9 cellular contexts compared by ENCODE assay signal in the genomic region with DNA sequence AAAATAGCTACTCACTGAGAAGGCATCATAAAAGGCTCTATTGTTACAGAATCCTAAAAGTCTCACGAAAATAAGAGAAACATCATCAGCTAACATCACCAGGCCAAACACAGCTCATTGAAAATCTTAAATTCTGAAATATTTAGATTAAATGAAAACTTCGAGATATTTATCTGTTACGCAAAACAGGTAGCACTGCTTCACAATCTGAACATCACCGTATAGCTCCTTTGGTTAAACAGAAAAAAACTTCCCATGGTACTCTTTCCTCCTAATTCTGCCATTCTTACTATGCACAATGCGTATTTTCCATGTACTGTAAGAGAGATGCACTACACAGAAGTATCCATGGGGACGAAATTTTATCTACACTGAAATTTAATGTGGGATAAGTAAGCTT. TPM values are rescaled to one million over a fixed set of nuclear protein-coding genes. Genes with fewer than 3 reads are reported as not detected.
DNase-seq lines count a peak whose midpoint lies in the region; TF ChIP-seq lines count a peak whose summit lies in the region.
"Had no signal": no experiment of that assay in that cellular context is flagged by ENCODE, and none has a peak within 500 bp of the region (broad histone marks: within the 10 kb centered on the region; RNA-seq: fewer than 3 reads in every experiment).

No MANE protein-coding gene starts in this region.

- in situ Hi-C loops in astrocyte of the cerebellum (cut with HindIII; ENCODE audit: low sequenced_read_pairs) = no loop called here

- H3K27ac ChIP-seq in AG04450 (ENCODE audit: low read depth, low read length) (no peak overlapping the region), HEK293 (ENCODE audit: extremely low read depth, low read depth, low read length) (no peak overlapping the region)
- H3K27ac ChIP-seq: neutrophil had no signal

- H3K27me3 ChIP-seq in AG04450 (ENCODE audit: control insufficient read depth, insufficient read depth, low read length) = no peaks in the 10 kb centered on the region

- no peaks in the 10 kb centered on the region; the same call in 1 of the 2 replicates for H3K9me3 ChIP-seq in AG04450 (ENCODE audit: control insufficient read depth, insufficient read depth, low read length)
- H3K9me3 ChIP-seq in HEK293 (ENCODE audit: control insufficient read depth, insufficient read depth, low read depth, low read length) = no peaks in the 10 kb centered on the region
- H3K9me3 ChIP-seq: neutrophil had no signal

- H3K4me1 ChIP-seq in HEK293 (ENCODE audit: control insufficient read depth, insufficient read depth, low read length) = no peaks in the 10 kb centered on the region

- H3K4me3 ChIP-seq in AG04450 (ENCODE audit: low read depth, low read length) = peak overlapping the region; percentile 96
- H3K4me3 ChIP-seq in HEK293 (ENCODE audit: low read depth, low read length) = peak overlapping the region; percentile 96
- peak overlapping the region; percentile 83 for H3K4me3 ChIP-seq in astrocyte of the cerebellum (ENCODE audit: low read depth, low read length)

- POLR2A ChIA-PET in AG04450 (lab: Yijun Ruan, JAX) = no interaction called here
- POLR2A ChIA-PET in HEK293 (lab: Yijun Ruan, JAX) = interaction anchor here (0.7 to 0.9 kb wide), 4 partner anchors 84 to 424 kb away, joined by 3 read pairs; a partner anchor contains a TSS

- TF ChIP-seq CTCF in AG04450 (IDR thresholded peaks at IDR 0.05; ENCODE audit: low read depth, low read length) (no peak), HEK293 (tag by site-specific recombination; IDR thresholded peaks at IDR 0.05) (no peak), astrocyte of the cerebellum (IDR thresholded peaks at IDR 0.05; ENCODE audit: low read depth, low read length, missing control alignments) (no peak)

- CTCF ChIA-PET in AG04450 (lab: Charles Lee) (interaction anchor here (0.5 to 2.2 kb wide), 4 partner anchors 44 to 337 kb away, joined by 4 to 16 read pairs (median 6); no protein-coding TSS in a partner anchor), HEK293 (lab: Yijun Ruan, JAX) (interaction anchor here (0.6 to 1.3 kb wide), 5 partner anchors 10 to 612 kb away, joined by 3 to 6 read pairs (median 3); no protein-coding TSS in a partner anchor)

- DNase-seq in AG04450 (ENCODE audit: low read depth, low spot score) (no peak), astrocyte of the cerebellum (ENCODE audit: low read depth) (no peak), midbrain (lab: John Stamatoyannopoulos, UW) (peak; percentile 2), GM03348 (ENCODE audit: low spot score) (no peak), NCI-H1436 treated with DMSO at 0.1 percent for 48 hours (lab: John Stamatoyannopoulos, UW) (no peak), cortex of kidney (lab: John Stamatoyannopoulos, UW) (no peak), SW 1271 (lab: John Stamatoyannopoulos, UW) (no peak)

- H3K36me3 ChIP-seq in HEK293 (ENCODE audit: control insufficient read depth in 2 of 2, insufficient read depth in 1 of 2, low read length in 2 of 2) = peaks cover 0 to 4% of the 10 kb centered on the region in 2 experiments; a peak in 1 of 3 replicates
- H3K36me3 ChIP-seq: neutrophil had no signal

TF ChIP-seq in HEK293, 187 proteins besides CTCF, POLR2A, EP300 and RAD21:
- TF ChIP-seq ZNF677 (tag by site-specific recombination; IDR thresholded peaks at IDR 0.05) (no peak), KLF8 (tag by site-specific recombination; IDR thresholded peaks at IDR 0.05) (no peak)
- TF ChIP-seq, protein P1, sequence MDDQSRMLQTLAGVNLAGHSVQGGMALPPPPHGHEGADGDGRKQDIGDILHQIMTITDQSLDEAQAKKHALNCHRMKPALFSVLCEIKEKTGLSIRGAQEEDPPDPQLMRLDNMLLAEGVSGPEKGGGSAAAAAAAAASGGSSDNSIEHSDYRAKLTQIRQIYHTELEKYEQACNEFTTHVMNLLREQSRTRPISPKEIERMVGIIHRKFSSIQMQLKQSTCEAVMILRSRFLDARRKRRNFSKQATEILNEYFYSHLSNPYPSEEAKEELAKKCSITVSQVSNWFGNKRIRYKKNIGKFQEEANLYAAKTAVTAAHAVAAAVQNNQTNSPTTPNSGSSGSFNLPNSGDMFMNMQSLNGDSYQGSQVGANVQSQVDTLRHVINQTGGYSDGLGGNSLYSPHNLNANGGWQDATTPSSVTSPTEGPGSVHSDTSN (CRISPR knock-in tag; IDR thresholded peaks at IDR 0.05) = no peak

RNA-seq across cellular contexts. Expression of a gene that starts 2.1 kb away (rescaled TPM):
- polyA plus RNA-seq in AG04450 (2011; rRNA removed) = 10.0 and 14.5 TPM in 2 replicates
- 4.6 and 5.9 TPM in 2 replicates for polyA minus RNA-seq in AG04450 (2011; rRNA and poly(A)+ RNA removed)
